Comparison of ENCODE assay signal across 19 cellular contexts in genomic region chr3:116316781-116317180, GRCh38.
"Had no signal": no experiment of that assay in that cellular context is flagged by ENCODE, and none has a peak within 500 bp of the region (broad histone marks: within the 10 kb centered on the region; RNA-seq: fewer than 3 reads in every experiment).

No MANE protein-coding gene starts in this region.

- H3K4me2 ChIP-seq: KMS-11 had no signal

- H3K36me3 ChIP-seq: SJSA1 had no signal

- H3K4me3 ChIP-seq: K562, SJSA1, SK-N-MC had no signal

- H3K9ac ChIP-seq: KMS-11 had no signal

- H3K4me1 ChIP-seq: SJSA1 had no signal

- H3K27ac ChIP-seq: HL-60, KMS-11, SJSA1, SK-N-MC had no signal

- DNase-seq: Kasumi-1, MM.1S, NCI-H1092 treated with DMSO at 0.1 percent for 48 hours, NCI-H1436, NCI-H187 treated with DMSO at 0.1 percent for 48 hours, NCI-H2029 treated with DMSO at 0.1 percent for 48 hours, NCI-H2227 treated with DMSO at 0.1 percent for 48 hours, NCI-H510A, NCI-H524 treated with DMSO at 0.1 percent for 48 hours, NCI-H69, NCI-H774, Right ventricle myocardium superior, RPMI8226, SIG-M5 had no signal

- H3K9me3 ChIP-seq: SJSA1 had no signal
